1 cellular context compared by ENCODE assay signal in the genomic region with DNA sequence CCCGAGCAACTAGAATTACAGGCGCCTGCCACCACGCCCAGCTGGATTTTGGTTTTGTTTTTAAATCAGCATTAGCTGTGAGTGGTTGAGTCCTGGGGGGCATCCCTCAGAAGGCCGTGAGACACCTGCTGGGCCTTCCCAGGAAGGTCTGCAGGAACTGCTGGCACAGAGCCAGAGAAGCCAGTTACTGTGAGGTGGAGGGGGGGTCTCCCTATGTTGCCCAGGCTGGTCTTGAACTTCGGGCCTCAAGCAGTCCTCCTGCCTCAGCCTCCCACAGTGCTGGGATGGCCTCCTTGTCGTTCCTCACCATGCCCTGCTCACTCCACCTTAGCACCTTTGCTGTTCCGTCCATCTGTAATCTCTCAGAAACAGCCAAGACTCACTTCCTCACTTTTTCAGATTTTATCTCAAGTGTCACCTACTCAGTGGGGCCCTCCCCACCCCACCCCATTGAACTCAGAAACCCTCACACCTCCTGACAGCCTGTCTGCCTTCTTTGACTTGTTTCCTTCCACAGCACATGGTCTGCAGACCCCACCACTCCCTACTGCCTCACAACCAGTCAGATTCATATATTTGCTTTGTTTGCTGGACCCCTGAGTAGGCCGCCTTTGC.
TF ChIP-seq lines count a peak whose summit lies in the region.

No MANE protein-coding gene starts in this region.

TF ChIP-seq in K562, 482 proteins besides CTCF, POLR2A, EP300 and RAD21 (continued from another document and continues in another):
- TF ChIP-seq, protein P1, sequence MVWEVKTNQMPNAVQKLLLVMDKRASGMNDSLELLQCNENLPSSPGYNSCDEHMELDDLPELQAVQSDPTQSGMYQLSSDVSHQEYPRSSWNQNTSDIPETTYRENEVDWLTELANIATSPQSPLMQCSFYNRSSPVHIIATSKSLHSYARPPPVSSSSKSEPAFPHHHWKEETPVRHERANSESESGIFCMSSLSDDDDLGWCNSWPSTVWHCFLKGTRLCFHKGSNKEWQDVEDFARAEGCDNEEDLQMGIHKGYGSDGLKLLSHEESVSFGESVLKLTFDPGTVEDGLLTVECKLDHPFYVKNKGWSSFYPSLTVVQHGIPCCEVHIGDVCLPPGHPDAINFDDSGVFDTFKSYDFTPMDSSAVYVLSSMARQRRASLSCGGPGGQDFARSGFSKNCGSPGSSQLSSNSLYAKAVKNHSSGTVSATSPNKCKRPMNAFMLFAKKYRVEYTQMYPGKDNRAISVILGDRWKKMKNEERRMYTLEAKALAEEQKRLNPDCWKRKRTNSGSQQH (CRISPR knock-in tag; IDR thresholded peaks at IDR 0.05), result no peak
- TF ChIP-seq MED1 (CRISPR knock-in tag; IDR thresholded peaks at IDR 0.05; ENCODE audit: borderline replicate concordance) (no peak), ZBTB34 (CRISPR knock-in tag; IDR thresholded peaks at IDR 0.05) (no peak), ZNF592 (IDR thresholded peaks at IDR 0.05) (peak; percentile 77), BRF1 (IDR thresholded peaks at IDR 0.05; ENCODE audit: borderline replicate concordance, extremely low read depth, insufficient read length) (no peak), PRPF4 (IDR thresholded peaks at IDR 0.05; ENCODE audit: insufficient read depth, low read depth, low read length, poor library complexity, severe bottlenecking) (no peak), ZNF764 (CRISPR knock-in tag; IDR thresholded peaks at IDR 0.05; ENCODE audit: low read depth) (no peak), ZBTB2 (IDR thresholded peaks at IDR 0.05) (peak; percentile 64; the same call in 1 of the 2 replicates), MXI1 (IDR thresholded peaks at IDR 0.05; ENCODE audit: low read depth, low read length) (no peak), ZNF398 (CRISPR knock-in tag; IDR thresholded peaks at IDR 0.05) (no peak), CREBBP (IDR thresholded peaks at IDR 0.05; ENCODE audit: low read depth, low read length) (no peak), HCFC1 (IDR thresholded peaks at IDR 0.05; ENCODE audit: low read depth, low read length) (no peak), GATAD2B (IDR thresholded peaks at IDR 0.05; ENCODE audit: borderline replicate concordance) (no peak), MEF2D (tag; conservative IDR thresholded peaks at IDR 0.05; ENCODE audit: low read depth) (no peak), BHLHE40 (IDR thresholded peaks at IDR 0.05; ENCODE audit: low read length) (no peak), NBN (IDR thresholded peaks at IDR 0.05; ENCODE audit: low read depth) (0 out of 2 replicates have a peak, but pooled peaks have one; percentile 68), MCM5 (IDR thresholded peaks at IDR 0.05; ENCODE audit: low read depth) (no peak), GABPA (tag; conservative IDR thresholded peaks at IDR 0.05; ENCODE audit: low read depth) (no peak), NFATC3 (IDR thresholded peaks at IDR 0.05) (no peak), NR2C2 (CRISPR knock-in tag; IDR thresholded peaks at IDR 0.05) (no peak), NR2C2 (tag; IDR thresholded peaks at IDR 0.05) (peak; percentile 43; the same call in 1 of the 2 replicates), MXD1 (CRISPR knock-in tag; IDR thresholded peaks at IDR 0.05; ENCODE audit: borderline replicate concordance, poor library complexity, severe bottlenecking) (no peak), CREB3 (tag; conservative IDR thresholded peaks at IDR 0.05; ENCODE audit: low read depth) (no peak), SIX5 (IDR thresholded peaks at IDR 0.05; ENCODE audit: borderline replicate concordance in 1 of 2, insufficient read depth in 1 of 2, low read depth in 1 of 2, low read length in 2 of 2) (no peak)
- TF ChIP-seq, protein P2, sequence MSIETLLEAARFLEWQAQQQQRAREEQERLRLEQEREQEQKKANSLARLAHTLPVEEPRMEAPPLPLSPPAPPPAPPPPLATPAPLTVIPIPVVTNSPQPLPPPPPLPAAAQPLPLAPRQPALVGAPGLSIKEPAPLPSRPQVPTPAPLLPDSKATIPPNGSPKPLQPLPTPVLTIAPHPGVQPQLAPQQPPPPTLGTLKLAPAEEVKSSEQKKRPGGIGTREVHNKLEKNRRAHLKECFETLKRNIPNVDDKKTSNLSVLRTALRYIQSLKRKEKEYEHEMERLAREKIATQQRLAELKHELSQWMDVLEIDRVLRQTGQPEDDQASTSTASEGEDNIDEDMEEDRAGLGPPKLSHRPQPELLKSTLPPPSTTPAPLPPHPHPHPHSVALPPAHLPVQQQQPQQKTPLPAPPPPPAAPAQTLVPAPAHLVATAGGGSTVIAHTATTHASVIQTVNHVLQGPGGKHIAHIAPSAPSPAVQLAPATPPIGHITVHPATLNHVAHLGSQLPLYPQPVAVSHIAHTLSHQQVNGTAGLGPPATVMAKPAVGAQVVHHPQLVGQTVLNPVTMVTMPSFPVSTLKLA (conservative IDR thresholded peaks at IDR 0.05), result no peak
- TF ChIP-seq, protein P3, sequence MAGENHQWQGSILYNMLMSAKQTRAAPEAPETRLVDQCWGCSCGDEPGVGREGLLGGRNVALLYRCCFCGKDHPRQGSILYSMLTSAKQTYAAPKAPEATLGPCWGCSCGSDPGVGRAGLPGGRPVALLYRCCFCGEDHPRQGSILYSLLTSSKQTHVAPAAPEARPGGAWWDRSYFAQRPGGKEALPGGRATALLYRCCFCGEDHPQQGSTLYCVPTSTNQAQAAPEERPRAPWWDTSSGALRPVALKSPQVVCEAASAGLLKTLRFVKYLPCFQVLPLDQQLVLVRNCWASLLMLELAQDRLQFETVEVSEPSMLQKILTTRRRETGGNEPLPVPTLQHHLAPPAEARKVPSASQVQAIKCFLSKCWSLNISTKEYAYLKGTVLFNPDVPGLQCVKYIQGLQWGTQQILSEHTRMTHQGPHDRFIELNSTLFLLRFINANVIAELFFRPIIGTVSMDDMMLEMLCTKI (IDR thresholded peaks at IDR 0.05; ENCODE audit: partially characterized antibody), result no peak
- TF ChIP-seq, protein P4, sequence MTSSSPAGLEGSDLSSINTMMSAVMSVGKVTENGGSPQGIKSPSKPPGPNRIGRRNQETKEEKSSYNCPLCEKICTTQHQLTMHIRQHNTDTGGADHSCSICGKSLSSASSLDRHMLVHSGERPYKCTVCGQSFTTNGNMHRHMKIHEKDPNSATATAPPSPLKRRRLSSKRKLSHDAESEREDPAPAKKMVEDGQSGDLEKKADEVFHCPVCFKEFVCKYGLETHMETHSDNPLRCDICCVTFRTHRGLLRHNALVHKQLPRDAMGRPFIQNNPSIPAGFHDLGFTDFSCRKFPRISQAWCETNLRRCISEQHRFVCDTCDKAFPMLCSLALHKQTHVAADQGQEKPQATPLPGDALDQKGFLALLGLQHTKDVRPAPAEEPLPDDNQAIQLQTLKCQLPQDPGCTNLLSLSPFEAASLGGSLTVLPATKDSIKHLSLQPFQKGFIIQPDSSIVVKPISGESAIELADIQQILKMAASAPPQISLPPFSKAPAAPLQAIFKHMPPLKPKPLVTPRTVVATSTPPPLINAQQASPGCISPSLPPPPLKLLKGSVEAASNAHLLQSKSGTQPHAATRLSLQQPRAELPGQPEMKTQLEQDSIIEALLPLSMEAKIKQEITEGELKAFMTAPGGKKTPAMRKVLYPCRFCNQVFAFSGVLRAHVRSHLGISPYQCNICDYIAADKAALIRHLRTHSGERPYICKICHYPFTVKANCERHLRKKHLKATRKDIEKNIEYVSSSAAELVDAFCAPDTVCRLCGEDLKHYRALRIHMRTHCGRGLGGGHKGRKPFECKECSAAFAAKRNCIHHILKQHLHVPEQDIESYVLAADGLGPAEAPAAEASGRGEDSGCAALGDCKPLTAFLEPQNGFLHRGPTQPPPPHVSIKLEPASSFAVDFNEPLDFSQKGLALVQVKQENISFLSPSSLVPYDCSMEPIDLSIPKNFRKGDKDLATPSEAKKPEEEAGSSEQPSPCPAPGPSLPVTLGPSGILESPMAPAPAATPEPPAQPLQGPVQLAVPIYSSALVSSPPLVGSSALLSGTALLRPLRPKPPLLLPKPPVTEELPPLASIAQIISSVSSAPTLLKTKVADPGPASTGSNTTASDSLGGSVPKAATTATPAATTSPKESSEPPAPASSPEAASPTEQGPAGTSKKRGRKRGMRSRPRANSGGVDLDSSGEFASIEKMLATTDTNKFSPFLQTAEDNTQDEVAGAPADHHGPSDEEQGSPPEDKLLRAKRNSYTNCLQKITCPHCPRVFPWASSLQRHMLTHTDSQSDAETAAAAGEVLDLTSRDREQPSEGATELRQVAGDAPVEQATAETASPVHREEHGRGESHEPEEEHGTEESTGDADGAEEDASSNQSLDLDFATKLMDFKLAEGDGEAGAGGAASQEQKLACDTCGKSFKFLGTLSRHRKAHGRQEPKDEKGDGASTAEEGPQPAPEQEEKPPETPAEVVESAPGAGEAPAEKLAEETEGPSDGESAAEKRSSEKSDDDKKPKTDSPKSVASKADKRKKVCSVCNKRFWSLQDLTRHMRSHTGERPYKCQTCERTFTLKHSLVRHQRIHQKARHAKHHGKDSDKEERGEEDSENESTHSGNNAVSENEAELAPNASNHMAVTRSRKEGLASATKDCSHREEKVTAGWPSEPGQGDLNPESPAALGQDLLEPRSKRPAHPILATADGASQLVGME (CRISPR knock-in tag; IDR thresholded peaks at IDR 0.05), result no peak
